In genomic region chr15:59115047-59115446, GRCh38 we compare ENCODE assay signal across 18 cellular contexts.
"Had no signal": no experiment of that assay in that cellular context is flagged by ENCODE, and none has a peak within 500 bp of the region (broad histone marks: within the 10 kb centered on the region; RNA-seq: fewer than 3 reads in every experiment).

No MANE protein-coding gene starts in this region.

- DNase-seq: cerebellar nuclear complex; colonic mucosa; effector CD8-positive, alpha-beta T cell; foreskin melanocyte; head of caudate nucleus; kidney glomerular epithelial cell; mesendoderm; naive thymus-derived CD4-positive, alpha-beta T cell; nephron progenitor cell; psoas muscle; retina; right lobe of liver; stimulated activated CD4-positive, alpha-beta T cell treated with anti-CD3 and anti-CD28 coated beads, Interleukin-4, amount 100 ng/mL, for 4 hours; stimulated activated naive B cell treated with anti-CD40 and anti-IgM and Interleukin-4, amounts not matched to agents 10 μg/mL and 1 μg/mL and 100 μg/mL, for 72 hours; stimulated activated naive CD8-positive, alpha-beta T cell treated with anti-CD3 and anti-CD28 coated beads, Interleukin-15, amount 100 ng/mL, for 72 hours; testis had no signal

- H3K27me3 ChIP-seq: colonic mucosa, hepatocyte, right lobe of liver, testis, tibial nerve had no signal

- H3K36me3 ChIP-seq: right lobe of liver had no signal

- H3K4me3 ChIP-seq: colonic mucosa, hepatocyte, psoas muscle, right lobe of liver, testis, tibial nerve had no signal
